ENCODE assay signal across 8 cellular contexts in the genomic region with DNA sequence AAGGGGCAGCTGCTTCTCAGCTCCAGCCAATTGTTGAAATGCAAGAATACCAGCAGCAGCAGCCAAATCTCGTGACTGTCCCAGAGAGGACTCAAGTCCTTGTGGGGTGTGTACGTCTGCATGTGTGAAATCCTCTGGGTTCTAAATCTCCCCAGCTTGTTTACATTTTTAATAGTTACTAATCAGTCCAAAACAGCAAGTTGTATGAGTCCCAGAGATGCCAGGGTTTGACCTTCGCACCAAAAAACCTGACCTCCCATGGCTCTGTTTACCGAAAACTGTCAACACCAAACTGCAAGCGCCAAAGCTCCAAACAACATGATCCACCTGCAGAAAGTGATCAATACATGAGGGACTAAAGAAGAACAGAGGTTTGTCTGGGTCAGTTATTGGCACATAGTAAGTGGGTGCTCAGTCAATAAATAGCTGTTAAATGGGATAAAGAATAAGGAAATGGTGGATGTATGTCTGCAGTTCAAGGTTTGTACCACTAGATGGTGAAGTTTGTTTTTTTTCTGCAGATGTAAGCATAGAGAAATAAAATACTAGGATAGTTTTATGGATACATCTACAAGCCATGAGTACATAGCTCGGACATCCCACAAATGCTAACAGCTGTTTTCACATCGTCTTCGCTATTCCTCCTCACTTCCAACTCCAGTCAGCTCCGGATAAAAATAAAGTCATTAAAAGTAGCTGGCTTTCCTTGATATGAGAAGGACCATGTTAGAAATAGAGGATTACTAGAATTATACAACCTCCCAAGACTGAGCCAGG.
DNase-seq lines count a peak whose midpoint lies in the region; ATAC-seq and TF ChIP-seq lines count a peak whose summit lies in the region.

No MANE protein-coding gene starts in this region.

- POLR2A ChIA-PET in AG04449 (lab: Yijun Ruan, JAX) (interaction anchor here (0.8 kb wide), 1 partner anchor 295 kb away, joined by 3 read pairs; no protein-coding TSS in a partner anchor), IMR-90 (lab: Charles Lee; ENCODE audit: unreplicated experiment) (interaction anchor here (0.6 kb wide), 1 partner anchor 466 kb away, joined by 5 read pairs; no protein-coding TSS in a partner anchor)
- POLR2A ChIA-PET in activated CD4-positive, alpha-beta memory T cell treated with anti-CD3 and anti-CD28 coated beads, Interleukin-2, amount 10 ng/mL, durations not matched to agents 7 days and 5 days (lab: Charles Lee) = interaction anchor here (0.6 kb wide), 1 partner anchor 294 kb away, joined by 3 read pairs; no protein-coding TSS in a partner anchor

- H3K4me1 Mint-ChIP-seq in activated CD4-positive, alpha-beta memory T cell treated with anti-CD3 and anti-CD28 coated beads, Interleukin-2, amount 10 ng/mL, durations not matched to agents 7 days and 5 days = peaks cover 10% of the 10 kb centered on the region
- no peaks in the 10 kb centered on the region for H3K4me1 Mint-ChIP-seq in activated naive CD4-positive, alpha-beta T cell treated with anti-CD3 and anti-CD28 coated beads for 36 hours (ENCODE audit: low read depth)

- H3K27me3 Mint-ChIP-seq in activated CD4-positive, alpha-beta memory T cell treated with anti-CD3 and anti-CD28 coated beads, Interleukin-2, amount 10 ng/mL, durations not matched to agents 7 days and 5 days = peaks cover 9% of the 10 kb centered on the region
- peaks cover 28% of the 10 kb centered on the region for H3K27me3 Mint-ChIP-seq in activated naive CD4-positive, alpha-beta T cell treated with anti-CD3 and anti-CD28 coated beads for 36 hours (ENCODE audit: low read depth)

- H2AK9ac ChIP-seq in IMR-90 (replicated peaks; ENCODE audit: low read depth, low read length, poor library complexity) = no peak overlapping the region

- H3K4me2 ChIP-seq in IMR-90 (ENCODE audit: low read depth, low read length) = no peak overlapping the region
- H3K4me2 ChIP-seq in neuronal stem cell (ENCODE audit: insufficient read depth, low read length, poor library complexity, severe bottlenecking) = no peak overlapping the region

- TF ChIP-seq CTCF in AG04449 (IDR thresholded peaks at IDR 0.05; ENCODE audit: insufficient read depth, low read length, missing control alignments) = peak; percentile 42
- peak; percentile 85 for TF ChIP-seq CTCF in IMR-90 (conservative IDR thresholded peaks at IDR 0.05; ENCODE audit: low read depth, low read length)
- TF ChIP-seq CTCF in fibroblast of mammary gland (conservative IDR thresholded peaks at IDR 0.05; ENCODE audit: control insufficient read depth, insufficient read depth, low read depth, low read length) = peak; percentile 66

- in situ Hi-C loops in IMR-90 (cut with MboI; ENCODE audit: low sequenced_read_pairs) (no loop called here), SK-MEL-5 (cut with HindIII; ENCODE audit: low pct_unique_long_range_greater_than_20kb, low sequenced_read_pairs) (no loop called here)

- no peak overlapping the region for H3K14ac ChIP-seq in IMR-90 (replicated peaks; ENCODE audit: low read depth, low read length)
- H3K14ac ChIP-seq in neuronal stem cell (ENCODE audit: low read length) = no peak overlapping the region

- H2AK5ac ChIP-seq in IMR-90 (ENCODE audit: low read depth, low read length) = no peak overlapping the region
- H2AK5ac ChIP-seq in neuronal stem cell (ENCODE audit: low read depth, low read length) = no peak overlapping the region

- H3K27me3 ChIP-seq in IMR-90 (ENCODE audit: control insufficient read depth, insufficient read depth, low read length) (no peaks in the 10 kb centered on the region), neuronal stem cell (ENCODE audit: control insufficient read depth in 3 of 3, insufficient read depth in 3 of 3, low read depth in 1 of 3, low read length in 3 of 3) (no peaks in the 10 kb centered on the region)

- peak; percentile 63 for ATAC-seq in GM18498 (IDR thresholded peaks at IDR 0.05; ENCODE audit: unreplicated experiment)
- peak; percentile 95 for ATAC-seq in IMR-90 (ENCODE audit: low read depth)

- no peak for TF ChIP-seq POLR2A in IMR-90 (IDR thresholded peaks at IDR 0.05; ENCODE audit: low read depth, low read length)

- H4K91ac ChIP-seq in IMR-90 (ENCODE audit: insufficient read depth, low read depth, low read length) (no peak overlapping the region), neuronal stem cell (ENCODE audit: low read depth, low read length, poor library complexity) (no peak overlapping the region)

- H4K5ac ChIP-seq in IMR-90 (ENCODE audit: low read depth, low read length) = no peak overlapping the region

- H2BK120ac ChIP-seq in IMR-90 (ENCODE audit: low read depth, low read length) = no peak overlapping the region
- no peak overlapping the region for H2BK120ac ChIP-seq in neuronal stem cell (ENCODE audit: low read depth, low read length)

- H3K4ac ChIP-seq in IMR-90 (ENCODE audit: low read depth, low read length) (no peak overlapping the region), neuronal stem cell (ENCODE audit: low read length) (no peak overlapping the region)

- H2BK20ac ChIP-seq in IMR-90 (ENCODE audit: low read depth, low read length) = no peak overlapping the region

- H2AFZ ChIP-seq in IMR-90 (replicated peaks; ENCODE audit: low read length, poor library complexity) (no peak overlapping the region), neuronal stem cell (ENCODE audit: low read length) (no peak overlapping the region)

- H3K18ac ChIP-seq in IMR-90 (ENCODE audit: low read depth, low read length) (no peak overlapping the region), neuronal stem cell (ENCODE audit: low read length) (no peak overlapping the region)

- dilution Hi-C loops in IMR-90 (cut with HindIII; ENCODE audit: low sequenced_read_pairs, unreplicated experiment) = no loop called here

- intact Hi-C loops in IMR-90 (cut with micrococcal nuclease) = loop anchor here (1.0 to 5.0 kb wide), 7 partner anchors 86 to 486 kb away; a partner anchor contains a TSS
- intact Hi-C loops in activated naive CD4-positive, alpha-beta T cell treated with anti-CD3 and anti-CD28 coated beads for 36 hours (cut with micrococcal nuclease) = loop anchor here (1.0 to 2.0 kb wide), 4 partner anchors 50 to 257 kb away; a partner anchor contains a TSS

- H3K4me1 ChIP-seq in IMR-90 (ENCODE audit: control insufficient read depth, insufficient read depth, low read length) (no peaks in the 10 kb centered on the region), neuronal stem cell (ENCODE audit: control insufficient read depth in 2 of 2, insufficient read depth in 1 of 2, low read depth in 1 of 2, low read length in 2 of 2) (no peaks in the 10 kb centered on the region)

- no CpG with 5 or more reads among the region's 9 CpGs for WGBS in IMR-90 (ENCODE audit: extremely low coverage in 2 of 2, insufficient read length in 1 of 2), 2 experiments
- WGBS in neuronal stem cell (ENCODE audit: extremely low coverage in 2 of 2, insufficient read length in 2 of 2, insufficient replicate concordance in 1 of 2), 2 donors = no CpG with 5 or more reads among the region's 9 CpGs

- no peak overlapping the region for H2BK12ac ChIP-seq in neuronal stem cell (ENCODE audit: low read length)

- H3K27ac Mint-ChIP-seq in activated CD4-positive, alpha-beta memory T cell treated with anti-CD3 and anti-CD28 coated beads, Interleukin-2, amount 10 ng/mL, durations not matched to agents 7 days and 5 days = no peak overlapping the region
- no peak overlapping the region for H3K27ac Mint-ChIP-seq in activated naive CD4-positive, alpha-beta T cell treated with anti-CD3 and anti-CD28 coated beads for 36 hours

- no peak overlapping the region for H3K4me3 ChIP-seq in AG04449 (ENCODE audit: low read depth, low read length)
- H3K4me3 ChIP-seq in IMR-90 (ENCODE audit: insufficient read depth, low read depth, low read length) = no peak overlapping the region
- no peak overlapping the region for H3K4me3 ChIP-seq in fibroblast of mammary gland (ENCODE audit: control insufficient read depth, low read depth, low read length)
- no peak overlapping the region for H3K4me3 ChIP-seq in neuronal stem cell (ENCODE audit: low read length in 2 of 2)

- no peak overlapping the region for H3K23ac ChIP-seq in IMR-90 (ENCODE audit: low read depth, low read length)
- H3K23ac ChIP-seq in neuronal stem cell (ENCODE audit: low read depth, low read length, poor library complexity) = no peak overlapping the region

- H3K9ac ChIP-seq in IMR-90 (ENCODE audit: low read depth, low read length) (no peak overlapping the region), neuronal stem cell (ENCODE audit: low read depth, low read length, poor library complexity) (no peak overlapping the region)

- no peak overlapping the region for H2BK15ac ChIP-seq in IMR-90 (ENCODE audit: low read depth, low read length)
- H2BK15ac ChIP-seq in neuronal stem cell (ENCODE audit: low read length) = no peak overlapping the region

- H3K9me3 ChIP-seq in IMR-90 (ENCODE audit: control insufficient read depth, insufficient read depth, low read length) (no peaks in the 10 kb centered on the region), neuronal stem cell (replicated peaks in 1 of 2; ENCODE audit: control insufficient read depth in 2 of 2, insufficient read depth in 1 of 2, low read depth in 1 of 2, low read length in 2 of 2) (no peaks in the 10 kb centered on the region)

- H3K79me1 ChIP-seq in IMR-90 (ENCODE audit: low read depth in 1 of 2, low read length in 2 of 2) = no peaks in the 10 kb centered on the region
- H3K79me1 ChIP-seq in neuronal stem cell (ENCODE audit: low read depth, low read length) = no peaks in the 10 kb centered on the region

- H3K9me3 Mint-ChIP-seq in activated CD4-positive, alpha-beta memory T cell treated with anti-CD3 and anti-CD28 coated beads, Interleukin-2, amount 10 ng/mL, durations not matched to agents 7 days and 5 days = no peaks in the 10 kb centered on the region
- no peaks in the 10 kb centered on the region for H3K9me3 Mint-ChIP-seq in activated naive CD4-positive, alpha-beta T cell treated with anti-CD3 and anti-CD28 coated beads for 36 hours

- H3K4me3 Mint-ChIP-seq in activated CD4-positive, alpha-beta memory T cell treated with anti-CD3 and anti-CD28 coated beads, Interleukin-2, amount 10 ng/mL, durations not matched to agents 7 days and 5 days = no peak overlapping the region
- no peak overlapping the region for H3K4me3 Mint-ChIP-seq in activated naive CD4-positive, alpha-beta T cell treated with anti-CD3 and anti-CD28 coated beads for 36 hours

- no peak overlapping the region for H2BK5ac ChIP-seq in IMR-90 (ENCODE audit: low read depth, low read length, poor library complexity, severe bottlenecking)
- no peak overlapping the region for H2BK5ac ChIP-seq in neuronal stem cell (ENCODE audit: low read length)

- H3K9me1 ChIP-seq in IMR-90 (ENCODE audit: insufficient read depth, low read length) = no peaks in the 10 kb centered on the region

- no peaks in the 10 kb centered on the region for H3K36me3 ChIP-seq in IMR-90 (ENCODE audit: control insufficient read depth, insufficient read depth, low read length)
- no peaks in the 10 kb centered on the region for H3K36me3 ChIP-seq in neuronal stem cell (replicated peaks in 1 of 2; ENCODE audit: control insufficient read depth in 2 of 2, insufficient read depth in 2 of 2, low read length in 2 of 2)

- H3K27ac ChIP-seq in IMR-90 (ENCODE audit: insufficient read depth, low read length) (no peak overlapping the region), neuronal stem cell (replicated peaks; ENCODE audit: low read length) (no peak overlapping the region)

- no peak overlapping the region for H3K56ac ChIP-seq in IMR-90 (ENCODE audit: extremely low read depth, insufficient read depth, low read length)

- no TSS peak for BruUV-seq in IMR-90 (replicated peaks; lab: Mats Ljungman, UMichigan)

- H4K20me1 ChIP-seq in IMR-90 (ENCODE audit: insufficient read depth, low read length) = no peaks in the 10 kb centered on the region

- TF ChIP-seq RAD21 in IMR-90 (IDR thresholded peaks at IDR 0.05; ENCODE audit: low read length) = peak; percentile 77

- CTCF ChIA-PET in AG04449 (lab: Yijun Ruan, JAX) (interaction anchor here (0.6 to 21.2 kb wide), 45 partner anchors 5 to 497 kb away, joined by 3 to 911 read pairs (median 5); no protein-coding TSS in a partner anchor), IMR-90 (lab: Yijun Ruan, JAX) (interaction anchor here (0.6 to 4.7 kb wide), 33 partner anchors 8 to 528 kb away, joined by 3 to 34 read pairs (median 4); a partner anchor contains a TSS)
- CTCF ChIA-PET in activated CD4-positive, alpha-beta memory T cell treated with anti-CD3 and anti-CD28 coated beads, Interleukin-2, amount 10 ng/mL, durations not matched to agents 7 days and 5 days (lab: Charles Lee) = interaction anchor here (0.7 to 16.0 kb wide), 31 partner anchors 9 to 374 kb away, joined by 3 to 241 read pairs (median 4); no protein-coding TSS in a partner anchor
- CTCF ChIA-PET in activated naive CD4-positive, alpha-beta T cell treated with anti-CD3 and anti-CD28 coated beads for 36 hours (lab: Charles Lee) = interaction anchor here (0.5 to 15.1 kb wide), 30 partner anchors 9 to 701 kb away, joined by 3 to 227 read pairs (median 4); no protein-coding TSS in a partner anchor

- DNase-seq in AG04449 (ENCODE audit: low read depth, low spot score) (peak; percentile 61), IMR-90 (peak; percentile 85), SK-MEL-5 (ENCODE audit: low read depth, low spot score) (peak; percentile 62), fibroblast of mammary gland (ENCODE audit: low read depth) (peak; percentile 75), neuronal stem cell (ENCODE audit: low spot score) (peak; percentile 33)
- DNase-seq in activated CD4-positive, alpha-beta memory T cell treated with anti-CD3 and anti-CD28 coated beads, Interleukin-2, amount 10 ng/mL, durations not matched to agents 7 days and 5 days = no peak
- no peak for DNase-seq in activated naive CD4-positive, alpha-beta T cell treated with anti-CD3 and anti-CD28 coated beads for 36 hours

- H4K8ac ChIP-seq in IMR-90 (ENCODE audit: low read depth in 2 of 2, low read length in 2 of 2) (no peak overlapping the region), neuronal stem cell (ENCODE audit: low read depth, low read length) (no peak overlapping the region)

- H3K36me3 Mint-ChIP-seq in activated CD4-positive, alpha-beta memory T cell treated with anti-CD3 and anti-CD28 coated beads, Interleukin-2, amount 10 ng/mL, durations not matched to agents 7 days and 5 days (ENCODE audit: low read depth) = no peaks in the 10 kb centered on the region
- no peaks in the 10 kb centered on the region for H3K36me3 Mint-ChIP-seq in activated naive CD4-positive, alpha-beta T cell treated with anti-CD3 and anti-CD28 coated beads for 36 hours (ENCODE audit: low read depth)

Comparison
In these comparisons a context has a peak if more than half of its experiments do, and no peak if none do; other contexts are left out.
1. DNase-seq: peak in AG04449 (single experiment), IMR-90 (single experiment), SK-MEL-5 (single experiment), fibroblast of mammary gland (single experiment) and neuronal stem cell (single experiment); none in activated CD4-positive, alpha-beta memory T cell treated with anti-CD3 and anti-CD28 coated beads, Interleukin-2, amount 10 ng/mL, durations not matched to agents 7 days and 5 days (single experiment) and activated naive CD4-positive, alpha-beta T cell treated with anti-CD3 and anti-CD28 coated beads for 36 hours (single experiment).
2. Peak in every context shown above with its lines, with median percentiles within 50 percentile points of each other: CTCF ChIP-seq.